Comparison of ENCODE assay signal across 12 cellular contexts in genomic region chr10:16612148-16612742, GRCh38.
DNase-seq lines count a peak whose midpoint lies in the region; ATAC-seq, FAIRE-seq and TF ChIP-seq lines count a peak whose summit lies in the region.
"Had no signal": no experiment of that assay in that cellular context is flagged by ENCODE, and none has a peak within 500 bp of the region (broad histone marks: within the 10 kb centered on the region; RNA-seq: fewer than 3 reads in every experiment).

No MANE protein-coding gene starts in this region.

- POLR2A ChIA-PET in PC-3 (lab: Charles Lee; ENCODE audit: unreplicated experiment): no interaction called here

- peak; percentile 5 to 7 for DNase-seq in activated T-cell treated with anti-CD3 and anti-CD28 coated beads, Interleukin-2, amount 50 U/mL, for 72 hours
- no peak for DNase-seq in activated T-cell treated with anti-CD3 and anti-CD28 coated beads, Interleukin-2, amount 50 U/mL, for 1 hour
- DNase-seq in PC-3: peak; percentile 16
- DNase-seq in fibroblast of lung (ENCODE audit: low read depth in 2 of 2): peak; percentile 42
- DNase-seq in small intestine: peak; percentile 9
- DNase-seq in stimulated activated CD4-positive, alpha-beta T cell treated with anti-CD3 and anti-CD28 coated beads, Interleukin-1b, Interleukin-23, amount 100 ng/mL, for 48 hours: no peak
- DNase-seq in suprapubic skin (ENCODE audit: low spot score in 2 of 2): no peak
- no peak for DNase-seq in H4 (ENCODE audit: low spot score)

- CTCF ChIA-PET in PC-3 (lab: Charles Lee): no interaction called here

- H3K27ac ChIP-seq in PC-3 (ENCODE audit: low read length): no peak overlapping the region
- no peak overlapping the region for H3K27ac ChIP-seq in fibroblast of lung (ENCODE audit: insufficient read depth, low read length)
- H3K27ac ChIP-seq in small intestine (ENCODE audit: low read depth in 1 of 2, low read length in 1 of 2): no peak overlapping the region
- H3K27ac ChIP-seq in suprapubic skin: no peak overlapping the region
- H3K27ac ChIP-seq: BLaER1 treated with 17β-estradiol and CSF1 and Interleukin-3, amounts not matched to agents 10 nM and 100 nM; KMS-11; SJSA1 had no signal

- H3K27ac Mint-ChIP-seq in activated T-cell treated with anti-CD3 and anti-CD28 coated beads, Interleukin-2, amount 50 U/mL, for 72 hours: no peak overlapping the region
- H3K27ac Mint-ChIP-seq: activated naive CD8-positive, alpha-beta T cell had no signal

- no peak for ATAC-seq in activated T-cell treated with anti-CD3 and anti-CD28 coated beads, Interleukin-2, amount 50 U/mL, for 72 hours (replicated peaks in 1 of 2)
- ATAC-seq in PC-3: no peak

- H3K79me2 ChIP-seq in PC-3 (ENCODE audit: low read length) (no peaks in the 10 kb centered on the region), fibroblast of lung (ENCODE audit: control insufficient read depth, insufficient read depth, low read length) (no peaks in the 10 kb centered on the region)

- no peak for TF ChIP-seq EP300 in suprapubic skin (IDR thresholded peaks at IDR 0.05)

- no peaks in the 10 kb centered on the region for H3K27me3 Mint-ChIP-seq in activated T-cell treated with anti-CD3 and anti-CD28 coated beads, Interleukin-2, amount 50 U/mL, for 72 hours (ENCODE audit: low read depth)
- H3K27me3 Mint-ChIP-seq: activated naive CD8-positive, alpha-beta T cell had no signal

- H3K36me3 Mint-ChIP-seq in activated T-cell treated with anti-CD3 and anti-CD28 coated beads, Interleukin-2, amount 50 U/mL, for 72 hours (ENCODE audit: insufficient read depth in 2 of 2): peaks cover 13 to 19% of the 10 kb centered on the region in 2 donors

- FAIRE-seq in small intestine (lab: Jason Lieb, UNC): no peak

- no peak overlapping the region for H2AFZ ChIP-seq in PC-3 (ENCODE audit: low read length)
- H2AFZ ChIP-seq in fibroblast of lung (ENCODE audit: low read length): no peak overlapping the region

- H3K4me3 Mint-ChIP-seq in activated T-cell treated with anti-CD3 and anti-CD28 coated beads, Interleukin-2, amount 50 U/mL, for 72 hours: no peak overlapping the region
- H3K4me3 Mint-ChIP-seq: activated naive CD8-positive, alpha-beta T cell had no signal

- H3K4me2 ChIP-seq in PC-3 (ENCODE audit: low read length): no peak overlapping the region
- H3K4me2 ChIP-seq in fibroblast of lung (ENCODE audit: extremely low read depth, insufficient read depth, low read length): no peak overlapping the region
- H3K4me2 ChIP-seq: BLaER1 treated with 17β-estradiol and CSF1 and Interleukin-3, amounts not matched to agents 10 nM and 100 nM; KMS-11 had no signal

- H4K20me1 ChIP-seq in PC-3 (ENCODE audit: low read length): no peaks in the 10 kb centered on the region
- H4K20me1 ChIP-seq in fibroblast of lung (ENCODE audit: control insufficient read depth, extremely low read depth, insufficient read depth, low read length): no peaks in the 10 kb centered on the region

- no TSS peak for BruUV-seq in PC-3 (replicated peaks; lab: Mats Ljungman, UMichigan)

- no peaks in the 10 kb centered on the region for H3K4me1 Mint-ChIP-seq in activated T-cell treated with anti-CD3 and anti-CD28 coated beads, Interleukin-2, amount 50 U/mL, for 72 hours (ENCODE audit: low read depth)

- H3K9me2 ChIP-seq in PC-3 (replicated peaks; ENCODE audit: low read length): no peaks in the 10 kb centered on the region

- H3K27me3 ChIP-seq in PC-3 (ENCODE audit: low read length) (no peaks in the 10 kb centered on the region), fibroblast of lung (ENCODE audit: control insufficient read depth, insufficient read depth, low read length) (no peaks in the 10 kb centered on the region), small intestine (ENCODE audit: control insufficient read depth in 2 of 2, insufficient read depth in 2 of 2, low read length in 2 of 2) (no peaks in the 10 kb centered on the region), suprapubic skin (no peaks in the 10 kb centered on the region)
- H3K27me3 ChIP-seq: BLaER1 treated with 17β-estradiol and CSF1 and Interleukin-3, amounts not matched to agents 10 nM and 100 nM; SJSA1 had no signal

- no peaks in the 10 kb centered on the region for H3K4me1 ChIP-seq in PC-3 (ENCODE audit: insufficient read depth, low read length)
- H3K4me1 ChIP-seq in fibroblast of lung (ENCODE audit: control insufficient read depth, extremely low read depth, insufficient read depth, low read length): no peaks in the 10 kb centered on the region
- no peaks in the 10 kb centered on the region for H3K4me1 ChIP-seq in small intestine (ENCODE audit: control insufficient read depth in 2 of 2, insufficient read depth in 1 of 2, low read depth in 1 of 2, low read length in 1 of 2)
- H3K4me1 ChIP-seq in suprapubic skin: no peaks in the 10 kb centered on the region
- H3K4me1 ChIP-seq: BLaER1 treated with 17β-estradiol and CSF1 and Interleukin-3, amounts not matched to agents 10 nM and 100 nM; SJSA1 had no signal

- no peaks in the 10 kb centered on the region for H3K9me3 ChIP-seq in PC-3 (ENCODE audit: low read length)
- no peaks in the 10 kb centered on the region for H3K9me3 ChIP-seq in fibroblast of lung (ENCODE audit: control insufficient read depth, insufficient read depth, low read depth, low read length)
- no peaks in the 10 kb centered on the region for H3K9me3 ChIP-seq in small intestine (ENCODE audit: control insufficient read depth, low read depth)
- no peaks in the 10 kb centered on the region for H3K9me3 ChIP-seq in suprapubic skin
- H3K9me3 ChIP-seq: SJSA1 had no signal

- H3K36me3 ChIP-seq in PC-3 (ENCODE audit: low read depth, low read length) (no peaks in the 10 kb centered on the region), fibroblast of lung (ENCODE audit: control insufficient read depth, insufficient read depth, low read length) (no peaks in the 10 kb centered on the region), small intestine (ENCODE audit: control insufficient read depth in 2 of 2, insufficient read depth in 2 of 2, low read length in 2 of 2) (no peaks in the 10 kb centered on the region), suprapubic skin (no peaks in the 10 kb centered on the region)
- H3K36me3 ChIP-seq: SJSA1 had no signal

- 67 to 81% (median 79%) methylated on average over 4 of the region's 4 CpGs for WGBS in small intestine, 3 donors
- WGBS in suprapubic skin: 70% methylated on average over 4 of the region's 4 CpGs

- TF ChIP-seq CTCF in PC-3 (conservative IDR thresholded peaks at IDR 0.05; ENCODE audit: low read depth, low read length) (no peak), fibroblast of lung (conservative IDR thresholded peaks at IDR 0.05 in 1 of 2, IDR thresholded peaks at IDR 0.05 in 1 of 2; ENCODE audit: low read depth in 1 of 2, low read length in 2 of 2) (no peak), suprapubic skin (IDR thresholded peaks at IDR 0.05) (no peak)

- peaks cover 8 to 15% of the 10 kb centered on the region in 2 donors for H3K9me3 Mint-ChIP-seq in activated T-cell treated with anti-CD3 and anti-CD28 coated beads, Interleukin-2, amount 50 U/mL, for 72 hours

- H3K9ac ChIP-seq in PC-3 (ENCODE audit: low read length): no peak overlapping the region
- no peak overlapping the region for H3K9ac ChIP-seq in fibroblast of lung (ENCODE audit: insufficient read depth, low read length)
- H3K9ac ChIP-seq: BLaER1 treated with 17β-estradiol and CSF1 and Interleukin-3, amounts not matched to agents 10 nM and 100 nM; KMS-11 had no signal

- H3F3A ChIP-seq in PC-3 (ENCODE audit: low read length, unreplicated experiment): no peaks in the 10 kb centered on the region

- no peak overlapping the region for H3K4me3 ChIP-seq in PC-3 (ENCODE audit: low read length)
- no peak overlapping the region for H3K4me3 ChIP-seq in fibroblast of lung (replicated peaks in 1 of 4; ENCODE audit: control extremely low read depth in 1 of 4, insufficient read depth in 1 of 4, low read depth in 3 of 4, low read length in 4 of 4)
- no peak overlapping the region for H3K4me3 ChIP-seq in small intestine (ENCODE audit: low read depth in 1 of 2, low read length in 2 of 2)
- no peak overlapping the region for H3K4me3 ChIP-seq in suprapubic skin
- H3K4me3 ChIP-seq: BLaER1 treated with 17β-estradiol and CSF1 and Interleukin-3, amounts not matched to agents 10 nM and 100 nM; SJSA1 had no signal

- intact Hi-C loops in PC-3 (cut with micrococcal nuclease): no loop called here

- TF ChIP-seq POLR2A in suprapubic skin (IDR thresholded peaks at IDR 0.05): no peak

Comparison
In these comparisons a context has a peak if more than half of its experiments do, and no peak if none do; other contexts are left out.
1. DNase-seq: peak in activated T-cell treated with anti-CD3 and anti-CD28 coated beads, Interleukin-2, amount 50 U/mL, for 72 hours (2 of 2), PC-3 (single experiment), fibroblast of lung (2 of 2) and small intestine (single experiment); none in activated T-cell treated with anti-CD3 and anti-CD28 coated beads, Interleukin-2, amount 50 U/mL, for 1 hour (single experiment), stimulated activated CD4-positive, alpha-beta T cell treated with anti-CD3 and anti-CD28 coated beads, Interleukin-1b, Interleukin-23, amount 100 ng/mL, for 48 hours (single experiment), suprapubic skin (0 of 2) and H4 (single experiment).